In genomic region chr10:28684157-28684985, GRCh38 we compare ENCODE assay signal across 16 cellular contexts. TPM values are rescaled to one million over a fixed set of nuclear protein-coding genes. Genes with fewer than 3 reads are reported as not detected.
DNase-seq lines count a peak whose midpoint lies in the region; ATAC-seq and TF ChIP-seq lines count a peak whose summit lies in the region.
"Had no signal": no experiment of that assay in that cellular context is flagged by ENCODE, and none has a peak within 500 bp of the region (broad histone marks: within the 10 kb centered on the region; RNA-seq: fewer than 3 reads in every experiment).

No MANE protein-coding gene starts in this region.

- H3K4me2 ChIP-seq in BLaER1 treated with 17β-estradiol and CSF1 and Interleukin-3, amounts not matched to agents 10 nM and 100 nM = peak overlapping the region; percentile 29 to 94 (median 59)
- no peak overlapping the region for H3K4me2 ChIP-seq in PC-3 (ENCODE audit: low read length)
- H3K4me2 ChIP-seq: SK-N-SH had no signal

- H3K9ac ChIP-seq in BLaER1 treated with 17β-estradiol and CSF1 and Interleukin-3, amounts not matched to agents 10 nM and 100 nM = 0 out of 22 replicates have a peak overlapping the region, but pooled peaks of 1 of the 11 experiments have one; percentile 2
- no peak overlapping the region for H3K9ac ChIP-seq in PC-3 (ENCODE audit: low read length)
- H3K9ac ChIP-seq: SK-N-SH had no signal

- no peaks in the 10 kb centered on the region for H3K9me2 ChIP-seq in PC-3 (replicated peaks; ENCODE audit: low read length)
- H3K9me2 ChIP-seq: SK-N-SH had no signal

- no peak overlapping the region for H3K27ac Mint-ChIP-seq in activated CD4-positive, alpha-beta T cell treated with anti-CD3 and anti-CD28 coated beads, Interleukin-2, amount 10 ng/mL, durations not matched to agents 7 days and 5 days

- peaks cover 0 to 49% (median 30%) of the 10 kb centered on the region in 11 experiments; a peak in 13 of 22 replicates for H4K20me1 ChIP-seq in BLaER1 treated with 17β-estradiol and CSF1 and Interleukin-3, amounts not matched to agents 10 nM and 100 nM
- H4K20me1 ChIP-seq in PC-3 (ENCODE audit: low read length) = no peaks in the 10 kb centered on the region

- no peaks in the 10 kb centered on the region for H3K27me3 ChIP-seq in A673 (replicated peaks; ENCODE audit: insufficient read depth, low read depth, low read length, poor library complexity)
- no peaks in the 10 kb centered on the region for H3K27me3 ChIP-seq in BLaER1 treated with 17β-estradiol and CSF1 and Interleukin-3, amounts not matched to agents 10 nM and 100 nM
- H3K27me3 ChIP-seq in PC-3 (ENCODE audit: low read length) = no peaks in the 10 kb centered on the region

- CTCF ChIA-PET in A673 (lab: Charles Lee) (interaction anchor here (0.6 kb wide), 1 partner anchor 811 kb away, joined by 3 read pairs; no protein-coding TSS in a partner anchor), PC-3 (lab: Charles Lee) (no interaction called here)
- CTCF ChIA-PET in activated CD4-positive, alpha-beta T cell treated with anti-CD3 and anti-CD28 coated beads, Interleukin-2, amount 10 ng/mL, durations not matched to agents 7 days and 5 days (lab: Charles Lee) = no interaction called here

- H3K36me3 Mint-ChIP-seq in activated CD4-positive, alpha-beta T cell treated with anti-CD3 and anti-CD28 coated beads, Interleukin-2, amount 10 ng/mL, durations not matched to agents 7 days and 5 days (ENCODE audit: low read depth) = no peaks in the 10 kb centered on the region

- H3K4me1 ChIP-seq in A673 (ENCODE audit: insufficient read depth, low read length, poor library complexity, severe bottlenecking) = peaks cover 49% of the 10 kb centered on the region
- H3K4me1 ChIP-seq in BLaER1 treated with 17β-estradiol and CSF1 and Interleukin-3, amounts not matched to agents 10 nM and 100 nM = peaks cover 32 to 69% (median 52%) of the 10 kb centered on the region in 10 experiments
- peaks cover 26% of the 10 kb centered on the region for H3K4me1 ChIP-seq in PC-3 (ENCODE audit: insufficient read depth, low read length)

- TF ChIP-seq CTCF in A673 (conservative IDR thresholded peaks at IDR 0.05; ENCODE audit: low read depth, low read length) (no peak), PC-3 (conservative IDR thresholded peaks at IDR 0.05; ENCODE audit: low read depth, low read length) (no peak)

- H3K4me3 Mint-ChIP-seq in activated CD4-positive, alpha-beta T cell treated with anti-CD3 and anti-CD28 coated beads, Interleukin-2, amount 10 ng/mL, durations not matched to agents 7 days and 5 days = no peak overlapping the region

- H3K4me3 ChIP-seq in A673 (ENCODE audit: low read depth, low read length, poor library complexity, severe bottlenecking) (no peak overlapping the region), PC-3 (ENCODE audit: low read length) (no peak overlapping the region)
- peak overlapping the region in 1 of 10 experiments; percentile 6; a peak in 1 of 20 replicates for H3K4me3 ChIP-seq in BLaER1 treated with 17β-estradiol and CSF1 and Interleukin-3, amounts not matched to agents 10 nM and 100 nM

- intact Hi-C loops in A673 (cut with micrococcal nuclease; ENCODE audit: unreplicated experiment) = no loop called here
- intact Hi-C loops in PC-3 (cut with micrococcal nuclease) = no loop called here

- DNase-seq in A673 (ENCODE audit: low spot score) (no peak), PC-3 (no peak), islet precursor cell (peak; percentile 88), GF-D8 (lab: John Stamatoyannopoulos, UW) (no peak), NCI-H526 treated with DMSO at 0.1 percent for 48 hours (lab: John Stamatoyannopoulos, UW) (no peak)
- DNase-seq in activated CD4-positive, alpha-beta T cell treated with anti-CD3 and anti-CD28 coated beads, Interleukin-2, amount 10 ng/mL, durations not matched to agents 7 days and 5 days = no peak
- DNase-seq: NCI-H1092, NCI-H1694, NCI-H774, SK-N-SH, T-helper 1 cell had no signal

- peaks cover 31% of the 10 kb centered on the region for H3K79me2 ChIP-seq in PC-3 (ENCODE audit: low read length)

- peak overlapping the region; percentile 23 for H3K27ac ChIP-seq in A673 (ENCODE audit: low read depth, low read length, poor library complexity, severe bottlenecking)
- peak overlapping the region in 5 of 11 experiments; percentile 16 to 37 (median 20); a peak in 3 of 22 replicates for H3K27ac ChIP-seq in BLaER1 treated with 17β-estradiol and CSF1 and Interleukin-3, amounts not matched to agents 10 nM and 100 nM
- H3K27ac ChIP-seq in PC-3 (ENCODE audit: low read length) = peak overlapping the region; percentile 51

- H3K27me3 Mint-ChIP-seq in activated CD4-positive, alpha-beta T cell treated with anti-CD3 and anti-CD28 coated beads, Interleukin-2, amount 10 ng/mL, durations not matched to agents 7 days and 5 days = peaks cover 51% of the 10 kb centered on the region

- ATAC-seq in PC-3 = no peak
- ATAC-seq in HG03520 (IDR thresholded peaks at IDR 0.05; ENCODE audit: unreplicated experiment) = no peak
- ATAC-seq: Panc1, Right ventricle myocardium inferior had no signal

- H3K9me3 ChIP-seq in A673 (ENCODE audit: low read depth, low read length, poor library complexity, severe bottlenecking) = no peaks in the 10 kb centered on the region
- no peaks in the 10 kb centered on the region for H3K9me3 ChIP-seq in BLaER1 treated with 17β-estradiol and CSF1 and Interleukin-3, amounts not matched to agents 10 nM and 100 nM (replicated peaks in 1 of 11)
- no peaks in the 10 kb centered on the region for H3K9me3 ChIP-seq in PC-3 (ENCODE audit: low read length)
- H3K9me3 ChIP-seq: Caco-2, SK-N-SH had no signal

- no peak overlapping the region for H2AFZ ChIP-seq in PC-3 (ENCODE audit: low read length)

- no peaks in the 10 kb centered on the region for H3F3A ChIP-seq in PC-3 (ENCODE audit: low read length, unreplicated experiment)

- POLR2A ChIA-PET in A673 (lab: Charles Lee; ENCODE audit: low non-redundant PET) (no interaction called here), PC-3 (lab: Charles Lee; ENCODE audit: unreplicated experiment) (no interaction called here)
- POLR2A ChIA-PET in activated CD4-positive, alpha-beta T cell treated with anti-CD3 and anti-CD28 coated beads, Interleukin-2, amount 10 ng/mL, durations not matched to agents 7 days and 5 days (lab: Charles Lee) = no interaction called here

- H3K9me3 Mint-ChIP-seq in activated CD4-positive, alpha-beta T cell treated with anti-CD3 and anti-CD28 coated beads, Interleukin-2, amount 10 ng/mL, durations not matched to agents 7 days and 5 days = no peaks in the 10 kb centered on the region

- BruUV-seq in A673 (replicated peaks; lab: Mats Ljungman, UMichigan) (no TSS peak), PC-3 (replicated peaks; lab: Mats Ljungman, UMichigan) (no TSS peak)

- H3K36me3 ChIP-seq in A673 (ENCODE audit: insufficient read depth, low read length, poor library complexity, severe bottlenecking) (peaks cover 27% of the 10 kb centered on the region), PC-3 (ENCODE audit: low read depth, low read length) (peaks cover 4% of the 10 kb centered on the region; the same call in 1 of the 2 replicates)
- H3K36me3 ChIP-seq in BLaER1 treated with 17β-estradiol and CSF1 and Interleukin-3, amounts not matched to agents 10 nM and 100 nM = peaks cover 0 to 41% (median 34%) of the 10 kb centered on the region in 11 experiments; a peak in 15 of 22 replicates

- H3K4me1 Mint-ChIP-seq in activated CD4-positive, alpha-beta T cell treated with anti-CD3 and anti-CD28 coated beads, Interleukin-2, amount 10 ng/mL, durations not matched to agents 7 days and 5 days = peaks cover 9% of the 10 kb centered on the region

RNA-seq across cellular contexts. Expression of gene BAMBI, which starts 7.0 kb away (rescaled TPM):
- total RNA-seq in A673 (2021) = 24.8 and 31.9 TPM in 2 replicates
- total RNA-seq in PC-3 (2014; rRNA removed) = 9.6 and 10.7 TPM in 2 replicates
- total RNA-seq in activated CD4-positive, alpha-beta T cell treated with anti-CD3 and anti-CD28 coated beads, Interleukin-2, amount 10 ng/mL, durations not matched to agents 7 days and 5 days = not detected
